ENCODE assay signal across 8 cellular contexts in genomic region chr3:50121416-50122032, GRCh38. TPM values are rescaled to one million over a fixed set of nuclear protein-coding genes. Genes with fewer than 3 reads are reported as not detected.
DNase-seq lines count a peak whose midpoint lies in the region; ATAC-seq and TF ChIP-seq lines count a peak whose summit lies in the region.

No MANE protein-coding gene starts in this region.

- 30% methylated on average over 6 of the region's 11 CpGs for WGBS in suprapubic skin

- H3K27me3 ChIP-seq in PC-3 (ENCODE audit: low read length) (no peaks in the 10 kb centered on the region), suprapubic skin (no peaks in the 10 kb centered on the region)

- no peak overlapping the region for H2AFZ ChIP-seq in PC-3 (ENCODE audit: low read length)

- H3K79me2 ChIP-seq in PC-3 (ENCODE audit: low read length): no peaks in the 10 kb centered on the region

- no peak overlapping the region for H3K4me2 ChIP-seq in PC-3 (ENCODE audit: low read length)

- ATAC-seq in PC-3: peak; percentile 87

- no peak for TF ChIP-seq POLR2A in suprapubic skin (IDR thresholded peaks at IDR 0.05)

- BruUV-seq in PC-3 (replicated peaks; lab: Mats Ljungman, UMichigan): TSS peak; percentile 11

- no peak for TF ChIP-seq EP300 in suprapubic skin (IDR thresholded peaks at IDR 0.05)

- H3K36me3 ChIP-seq in PC-3 (ENCODE audit: low read depth, low read length) (peaks cover 27% of the 10 kb centered on the region), suprapubic skin (peaks cover 45% of the 10 kb centered on the region)

- no peak overlapping the region for H3K27ac ChIP-seq in PC-3 (ENCODE audit: low read length)
- no peak overlapping the region for H3K27ac ChIP-seq in suprapubic skin

- no peaks in the 10 kb centered on the region for H3K4me1 ChIP-seq in PC-3 (ENCODE audit: insufficient read depth, low read length)
- H3K4me1 ChIP-seq in suprapubic skin: peaks cover 51% of the 10 kb centered on the region

- H3K9me3 ChIP-seq in PC-3 (ENCODE audit: low read length) (no peaks in the 10 kb centered on the region), suprapubic skin (no peaks in the 10 kb centered on the region)

- intact Hi-C loops in PC-3 (cut with micrococcal nuclease): loop anchor here (2.0 to 5.0 kb wide), 2 partner anchors 33 to 51 kb away; partner anchors contain the start of gene SEMA3F

- H4K20me1 ChIP-seq in PC-3 (ENCODE audit: low read length): 0 out of 2 replicates have a peak, but pooled peaks cover 4% of the 10 kb centered on the region

- CTCF ChIA-PET in PC-3 (lab: Charles Lee): interaction anchor here (0.7 kb wide), 1 partner anchor 347 kb away, joined by 3 read pairs; no protein-coding TSS in a partner anchor

- peak; percentile 94 for TF ChIP-seq CTCF in PC-3 (conservative IDR thresholded peaks at IDR 0.05; ENCODE audit: low read depth, low read length)
- TF ChIP-seq CTCF in fibroblast of the aortic adventitia (IDR thresholded peaks at IDR 0.05; ENCODE audit: insufficient read depth, low read length): peak; percentile 76
- TF ChIP-seq CTCF in suprapubic skin (IDR thresholded peaks at IDR 0.05): peak; percentile 70 to 75

- POLR2A ChIA-PET in PC-3 (lab: Charles Lee; ENCODE audit: unreplicated experiment): no interaction called here

- H3K4me3 ChIP-seq in PC-3 (ENCODE audit: low read length): no peak overlapping the region
- no peak overlapping the region for H3K4me3 ChIP-seq in fibroblast of the aortic adventitia (ENCODE audit: low read depth, low read length)
- H3K4me3 ChIP-seq in suprapubic skin: no peak overlapping the region

- H3K9ac ChIP-seq in PC-3 (ENCODE audit: low read length): no peak overlapping the region

- no peaks in the 10 kb centered on the region for H3K9me2 ChIP-seq in PC-3 (replicated peaks; ENCODE audit: low read length)

- peak; percentile 55 to 64 for DNase-seq in NCI-H2081 (lab: John Stamatoyannopoulos, UW)
- DNase-seq in NCI-H2081 treated with DMSO at 0.1 percent for 48 hours (lab: John Stamatoyannopoulos, UW): no peak
- peak; percentile 77 for DNase-seq in HK-2 (ENCODE audit: unreplicated experiment)
- peak; percentile 88 for DNase-seq in PC-3
- DNase-seq in activated T-cell treated with anti-CD3 and anti-CD28 coated beads, Interleukin-2, amount 50 U/mL, for 48 hours: peak; percentile 76 to 80
- peak; percentile 86 for DNase-seq in fibroblast of the aortic adventitia (ENCODE audit: low read depth)
- peak in 48 of 56 donors; percentile 11 to 83 (median 42) for DNase-seq in nucleus accumbens (lab: John Stamatoyannopoulos, UW)
- DNase-seq in suprapubic skin (ENCODE audit: low spot score in 2 of 2): peak in 1 of 2 donors; percentile 86

- H3F3A ChIP-seq in PC-3 (ENCODE audit: low read length, unreplicated experiment): no peaks in the 10 kb centered on the region

RNA-seq across cellular contexts. Expression of gene RBM5, which starts 32.8 kb away (rescaled TPM):
- total RNA-seq in PC-3 (2014; rRNA removed): 105 and 128 TPM in 2 replicates
- 104 and 142 TPM in 2 replicates for total RNA-seq in fibroblast of the aortic adventitia (ENCODE audit: low replicate concordance)
- total RNA-seq in suprapubic skin: 100 to 1,000 TPM; 129 to 681 (median 208) TPM

RNA-seq across cellular contexts. Expression of gene SEMA3F, which starts 33.6 kb away (rescaled TPM):
- total RNA-seq in PC-3 (2014; rRNA removed): 47.3 and 50.5 TPM in 2 replicates
- 0.74 and 3.5 TPM in 2 replicates for total RNA-seq in fibroblast of the aortic adventitia (ENCODE audit: low replicate concordance)
- total RNA-seq in suprapubic skin: 100 to 1,000 TPM; 123 to 188 (median 130) TPM

Comparison
In these comparisons a context has a peak if more than half of its experiments do, and no peak if none do; other contexts are left out.
1. RNA of gene SEMA3F, which starts 33.6 kb away (total RNA-seq): 123 to 188 TPM in suprapubic skin and 47.3 to 50.5 TPM in PC-3; 0.74 to 3.5 TPM in fibroblast of the aortic adventitia; every median in the first group is over 10 times any median in the second.
2. Peak in every context shown above with its lines, with median percentiles within 50 percentile points of each other: CTCF ChIP-seq.